Comparison of ENCODE assay signal across 1 cellular context in the genomic region with DNA sequence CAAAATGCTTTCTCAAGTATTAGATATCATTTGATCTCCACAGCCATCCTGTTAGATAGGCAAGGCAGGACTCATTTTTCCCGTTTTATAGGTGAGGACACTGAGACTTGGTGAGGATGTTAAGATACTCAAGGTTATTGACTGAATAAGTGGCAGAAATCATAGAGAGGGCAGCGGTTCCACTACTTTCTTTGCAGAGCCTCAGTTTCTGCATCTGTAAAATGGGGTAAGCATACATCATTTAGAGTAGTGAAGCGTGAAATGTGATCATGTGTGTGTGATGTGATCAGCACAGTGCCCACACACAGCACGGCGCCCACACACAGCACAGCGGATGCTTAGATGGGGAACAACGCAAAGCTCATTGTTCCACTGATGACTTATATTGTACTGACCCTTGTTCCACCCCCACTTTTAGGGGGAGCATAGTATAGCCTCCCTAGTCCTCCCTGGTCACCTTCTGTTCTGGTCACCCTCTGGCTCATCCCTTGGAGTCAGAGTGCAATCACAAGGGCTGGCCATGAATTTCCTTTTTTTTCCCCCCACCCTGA.
TF ChIP-seq lines count a peak whose summit lies in the region.

No MANE protein-coding gene starts in this region.

TF ChIP-seq in H1, 55 proteins besides CTCF, POLR2A, EP300 and RAD21:
- TF ChIP-seq RNF2 (IDR thresholded peaks at IDR 0.05; ENCODE audit: borderline replicate concordance, low read depth, low read length, missing control alignments, poor library complexity, severe bottlenecking) (no peak), KDM1A (IDR thresholded peaks at IDR 0.05; ENCODE audit: borderline replicate concordance, low read length) (peak; percentile 79; the same call in 1 of the 2 replicates), YY1 (IDR thresholded peaks at IDR 0.05; ENCODE audit: low read depth, low read length) (no peak)
TF ChIP-seq in H1: peak in this region for 1.
